28 cellular contexts compared by ENCODE assay signal in genomic region chr11:93700830-93701229, GRCh38. TPM values are rescaled to one million over a fixed set of nuclear protein-coding genes. Genes with fewer than 3 reads are reported as not detected.
A peak's percentile ranks its signal among the peaks of the same experiment; 100 is the strongest.
DNase-seq lines count a peak whose midpoint lies in the region; ATAC-seq, FAIRE-seq and TF ChIP-seq lines count a peak whose summit lies in the region.
"Had no signal": no experiment of that assay in that cellular context is flagged by ENCODE, and none has a peak within 500 bp of the region (broad histone marks: within the 10 kb centered on the region; RNA-seq: fewer than 3 reads in every experiment).

No MANE protein-coding gene starts in this region.

- H3K27ac ChIP-seq in IMR-90 (ENCODE audit: insufficient read depth, low read length) (no peak overlapping the region), stomach (no peak overlapping the region)
- H3K27ac ChIP-seq: coronary artery, foreskin keratinocyte, skin epidermis had no signal

- peak; percentile 84 for ATAC-seq in IMR-90 (ENCODE audit: low read depth)
- ATAC-seq: activated CD4-positive, CD25-positive, alpha-beta regulatory T cell treated with anti-CD3 and anti-CD28 coated beads, Interleukin-2, amount 50 U/mL, for 24 hours; foreskin keratinocyte; natural killer cell treated with Interleukin-12 subunit alpha and Interleukin-12 subunit beta and Interleukin-15 and Interleukin-18, amount 100 ng/mL, for 72 hours; stimulated activated memory B cell treated with anti-CD40 and anti-IgM and Interleukin-4, amounts not matched to agents 10 μg/mL and 1 μg/mL and 100 μg/mL, for 72 hours had no signal

- dilution Hi-C loops in IMR-90 (cut with HindIII; ENCODE audit: low sequenced_read_pairs, unreplicated experiment), result no loop called here

- H4K5ac ChIP-seq in IMR-90 (ENCODE audit: low read depth, low read length), result no peak overlapping the region

- H2BK20ac ChIP-seq in IMR-90 (ENCODE audit: low read depth, low read length), result no peak overlapping the region

- no peak overlapping the region for H2AFZ ChIP-seq in IMR-90 (replicated peaks; ENCODE audit: low read length, poor library complexity)

- no peak overlapping the region for H3K4me3 ChIP-seq in AG09309 (ENCODE audit: control insufficient read depth, low read depth, low read length)
- H3K4me3 ChIP-seq in IMR-90 (ENCODE audit: insufficient read depth, low read depth, low read length), result no peak overlapping the region
- H3K4me3 ChIP-seq in astrocyte of the spinal cord (ENCODE audit: low read depth, low read length), result no peak overlapping the region
- H3K4me3 ChIP-seq in foreskin fibroblast (ENCODE audit: low read depth in 1 of 2, low read length in 2 of 2), result no peak overlapping the region
- no peak overlapping the region for H3K4me3 ChIP-seq in stomach
- H3K4me3 ChIP-seq: coronary artery, lung, skin epidermis had no signal

- in situ Hi-C loops in IMR-90 (cut with MboI; ENCODE audit: low sequenced_read_pairs) (no loop called here), astrocyte of the spinal cord (cut with HindIII; ENCODE audit: low sequenced_read_pairs) (no loop called here)

- no peak overlapping the region for H3K18ac ChIP-seq in IMR-90 (ENCODE audit: low read depth, low read length)

- H3K27me3 ChIP-seq in IMR-90 (ENCODE audit: control insufficient read depth, insufficient read depth, low read length) (no peaks in the 10 kb centered on the region), stomach (no peaks in the 10 kb centered on the region)
- H3K27me3 ChIP-seq: foreskin keratinocyte had no signal

- no peaks in the 10 kb centered on the region for H3K9me3 ChIP-seq in IMR-90 (ENCODE audit: control insufficient read depth, insufficient read depth, low read length)
- H3K9me3 ChIP-seq in stomach, result no peaks in the 10 kb centered on the region

- H4K8ac ChIP-seq in IMR-90 (ENCODE audit: low read depth in 2 of 2, low read length in 2 of 2), result no peak overlapping the region

- H3K56ac ChIP-seq in IMR-90 (ENCODE audit: extremely low read depth, insufficient read depth, low read length), result no peak overlapping the region

- no peak overlapping the region for H2AK9ac ChIP-seq in IMR-90 (replicated peaks; ENCODE audit: low read depth, low read length, poor library complexity)

- WGBS in IMR-90 (ENCODE audit: extremely low coverage in 2 of 2, insufficient read length in 1 of 2), 2 experiments, result no CpG with 5 or more reads among the region's 3 CpGs
- 86 to 95% (median 92%) methylated on average over 3 of the region's 3 CpGs for whole genome bisulfite sequencing in stomach, 5 donors

- H4K91ac ChIP-seq in IMR-90 (ENCODE audit: insufficient read depth, low read depth, low read length), result no peak overlapping the region

- no TSS peak for BruUV-seq in IMR-90 (replicated peaks; lab: Mats Ljungman, UMichigan)

- H2BK120ac ChIP-seq in IMR-90 (ENCODE audit: low read depth, low read length), result no peak overlapping the region

- POLR2A ChIA-PET in IMR-90 (lab: Charles Lee; ENCODE audit: unreplicated experiment), result no interaction called here

- H3K14ac ChIP-seq in IMR-90 (replicated peaks; ENCODE audit: low read depth, low read length), result no peak overlapping the region

- H3K9ac ChIP-seq in IMR-90 (ENCODE audit: low read depth, low read length), result no peak overlapping the region

- no peaks in the 10 kb centered on the region for H4K20me1 ChIP-seq in IMR-90 (ENCODE audit: insufficient read depth, low read length)

- DNase-seq in AG09309 (ENCODE audit: low read depth) (peak; percentile 10), IMR-90 (peak; percentile 65), astrocyte of the spinal cord (ENCODE audit: low read depth, low spot score) (peak; percentile 13), foreskin fibroblast (peak; percentile 9 to 50), stomach (no peak), D721Med (ENCODE audit: insufficient read length, low spot score) (no peak), HuH-7 (ENCODE audit: low spot score) (no peak), AML-193 (lab: John Stamatoyannopoulos, UW) (no peak)
- DNase-seq: activated CD4-positive, alpha-beta memory T cell treated with anti-CD3 and anti-CD28 coated beads, Interleukin-2, amount 10 ng/mL, durations not matched to agents 7 days and 5 days; activated CD8-positive, alpha-beta memory T cell treated with anti-CD3 and anti-CD28 coated beads, Interleukin-2, amount 50 U/mL, for 4 hours; activated naive CD4-positive, alpha-beta T cell treated with Interleukin-2 at 50 U/mL for 16 hours; C1 segment of cervical spinal cord; effector CD8-positive, alpha-beta T cell; foreskin keratinocyte; head of caudate nucleus; kidney glomerular epithelial cell; NCI-H1105; NCI-H1930; NCI-H526; OCI-M1; substantia nigra had no signal

- H2AK5ac ChIP-seq in IMR-90 (ENCODE audit: low read depth, low read length), result no peak overlapping the region

- intact Hi-C loops in IMR-90 (cut with micrococcal nuclease), result no loop called here
- intact Hi-C loops in stomach (cut with DNase I; ENCODE audit: low total_unique reads), result no loop called here

- no peak for FAIRE-seq in D721Med (lab: Jason Lieb, UNC)
- FAIRE-seq: G401.6 had no signal

- no peak overlapping the region for H3K23ac ChIP-seq in IMR-90 (ENCODE audit: low read depth, low read length)

- no peak for TF ChIP-seq RAD21 in IMR-90 (IDR thresholded peaks at IDR 0.05; ENCODE audit: low read length)

- no peak overlapping the region for H2BK5ac ChIP-seq in IMR-90 (ENCODE audit: low read depth, low read length, poor library complexity, severe bottlenecking)

- peaks cover 2 to 3% of the 10 kb centered on the region in 2 experiments; a peak in 3 of 4 replicates for H3K79me1 ChIP-seq in IMR-90 (ENCODE audit: low read depth in 1 of 2, low read length in 2 of 2)

- no peaks in the 10 kb centered on the region for H3K9me1 ChIP-seq in IMR-90 (ENCODE audit: insufficient read depth, low read length)

- H3K4me1 ChIP-seq in IMR-90 (ENCODE audit: control insufficient read depth, insufficient read depth, low read length) (no peaks in the 10 kb centered on the region), stomach (no peaks in the 10 kb centered on the region)
- H3K4me1 ChIP-seq: foreskin keratinocyte had no signal

- no peak overlapping the region for H3K4me2 ChIP-seq in IMR-90 (ENCODE audit: low read depth, low read length)

- CTCF ChIA-PET in IMR-90 (lab: Yijun Ruan, JAX), result no interaction called here

- no peak for TF ChIP-seq EP300 in stomach (IDR thresholded peaks at IDR 0.05)

- no peak for TF ChIP-seq POLR2A in IMR-90 (IDR thresholded peaks at IDR 0.05; ENCODE audit: low read depth, low read length)
- TF ChIP-seq POLR2A in stomach (IDR thresholded peaks at IDR 0.05), result no peak

- H3K36me3 ChIP-seq in IMR-90 (ENCODE audit: control insufficient read depth, insufficient read depth, low read length), result peaks cover 16% of the 10 kb centered on the region
- peaks cover 27 to 96% (median 92%) of the 10 kb centered on the region in 4 donors for H3K36me3 ChIP-seq in stomach

- no peak for TF ChIP-seq CTCF in AG09309 (IDR thresholded peaks at IDR 0.05; ENCODE audit: control insufficient read depth, insufficient read depth, low read depth, low read length, missing control alignments)
- no peak for TF ChIP-seq CTCF in IMR-90 (conservative IDR thresholded peaks at IDR 0.05; ENCODE audit: low read depth, low read length)
- no peak for TF ChIP-seq CTCF in astrocyte of the spinal cord (IDR thresholded peaks at IDR 0.05; ENCODE audit: low read depth, low read length)
- TF ChIP-seq CTCF in foreskin fibroblast (IDR thresholded peaks at IDR 0.05; ENCODE audit: low read depth, low read length), result no peak
- TF ChIP-seq CTCF in stomach (IDR thresholded peaks at IDR 0.05), result no peak
- TF ChIP-seq CTCF in D721Med (IDR thresholded peaks at IDR 0.05; ENCODE audit: insufficient read depth, missing control alignments), result no peak

- H2BK15ac ChIP-seq in IMR-90 (ENCODE audit: low read depth, low read length), result no peak overlapping the region

- no peak overlapping the region for H3K4ac ChIP-seq in IMR-90 (ENCODE audit: low read depth, low read length)

TF ChIP-seq in IMR-90, 13 proteins besides CTCF, POLR2A, EP300 and RAD21 (continues in another document):
- TF ChIP-seq CHD1 (IDR thresholded peaks at IDR 0.05; ENCODE audit: low read depth, low read length) (no peak), RCOR1 (IDR thresholded peaks at IDR 0.05; ENCODE audit: insufficient replicate concordance, low read length) (no peak), RFX5 (IDR thresholded peaks at IDR 0.05; ENCODE audit: low read depth, low read length) (no peak), NFE2L2 (IDR thresholded peaks at IDR 0.05; ENCODE audit: low read depth, low read length) (no peak), MXI1 (IDR thresholded peaks at IDR 0.05; ENCODE audit: borderline replicate concordance, low read depth, low read length) (no peak), FOS (IDR thresholded peaks at IDR 0.05; ENCODE audit: low read depth, low read length) (no peak), BHLHE40 (IDR thresholded peaks at IDR 0.05; ENCODE audit: low read depth, low read length) (no peak)
- TF ChIP-seq, protein P1, sequence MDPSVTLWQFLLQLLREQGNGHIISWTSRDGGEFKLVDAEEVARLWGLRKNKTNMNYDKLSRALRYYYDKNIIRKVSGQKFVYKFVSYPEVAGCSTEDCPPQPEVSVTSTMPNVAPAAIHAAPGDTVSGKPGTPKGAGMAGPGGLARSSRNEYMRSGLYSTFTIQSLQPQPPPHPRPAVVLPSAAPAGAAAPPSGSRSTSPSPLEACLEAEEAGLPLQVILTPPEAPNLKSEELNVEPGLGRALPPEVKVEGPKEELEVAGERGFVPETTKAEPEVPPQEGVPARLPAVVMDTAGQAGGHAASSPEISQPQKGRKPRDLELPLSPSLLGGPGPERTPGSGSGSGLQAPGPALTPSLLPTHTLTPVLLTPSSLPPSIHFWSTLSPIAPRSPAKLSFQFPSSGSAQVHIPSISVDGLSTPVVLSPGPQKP (IDR thresholded peaks at IDR 0.05; ENCODE audit: borderline replicate concordance, low read depth, low read length), result no peak

RNA-seq across cellular contexts. Expression of gene CEP295, which starts 39.3 kb away (rescaled TPM):
- total RNA-seq in IMR-90 (2012; rRNA removed) (26.1 and 26.3 TPM in 2 replicates), stomach (10 to 100 TPM in 4 of 5 donors, 1 to 10 TPM in 1; 4.6 to 69.4 (median 29.2) TPM)
- polyA plus RNA-seq in IMR-90 (2012; rRNA removed) (4.4 and 5.7 TPM in 2 replicates), stomach (1 to 10 TPM; 1.8 to 6.9 (median 4.3) TPM)
- polyA plus RNA-seq in IMR-90 (2012; cell fraction: cytosol; rRNA removed), result 0.51 and 0.62 TPM in 2 replicates
- polyA plus RNA-seq in IMR-90 (2012; cell fraction: nucleus; rRNA removed; ENCODE audit: low replicate concordance), result 1.3 and 13.4 TPM in 2 replicates

RNA-seq across cellular contexts. Expression of gene TAF1D, which starts 40.5 kb away (rescaled TPM):
- total RNA-seq in IMR-90 (2012; rRNA removed) (56.8 and 147 TPM in 2 replicates), stomach (100 to 1,000 TPM in 4 of 5 donors, 10 to 100 TPM in 1; 68.3 to 435 (median 145) TPM)
- polyA plus RNA-seq in IMR-90 (2012; rRNA removed) (94.8 and 133 TPM in 2 replicates), stomach (100 to 1,000 TPM in 2 of 3 donors, 10 to 100 TPM in 1; 97.5 to 220 (median 193) TPM)
- 3.9 and 11.3 TPM in 2 replicates for polyA plus RNA-seq in IMR-90 (2012; cell fraction: cytosol; rRNA removed)
- polyA plus RNA-seq in IMR-90 (2012; cell fraction: nucleus; rRNA removed; ENCODE audit: low replicate concordance), result 30.6 and 222 TPM in 2 replicates

RNA-seq across cellular contexts. Expression of gene C11orf54, which starts 40.6 kb away (rescaled TPM):
- total RNA-seq in IMR-90 (2012; rRNA removed) (16.0 and 21.4 TPM in 2 replicates), stomach (100 to 1,000 TPM in 1 of 5 donors, 10 to 100 TPM in 4; 25.1 to 236 (median 30.4) TPM)
- polyA plus RNA-seq in IMR-90 (2012; rRNA removed) (9.1 and 13.7 TPM in 2 replicates), stomach (10 to 100 TPM; 11.5 to 33.3 (median 17.4) TPM)
- 1.7 and 3.9 TPM in 2 replicates for polyA plus RNA-seq in IMR-90 (2012; cell fraction: cytosol; rRNA removed)
- polyA plus RNA-seq in IMR-90 (2012; cell fraction: nucleus; rRNA removed; ENCODE audit: low replicate concordance), result 1.3 and 19.1 TPM in 2 replicates

Comparison
In these comparisons a context has a peak if more than half of its experiments do, and no peak if none do; other contexts are left out.
1. DNase-seq: peak in AG09309 (single experiment), IMR-90 (single experiment), astrocyte of the spinal cord (single experiment) and foreskin fibroblast (2 of 2); none in stomach (single experiment), D721Med (single experiment), HuH-7 (single experiment) and AML-193 (0 of 2).